ENCODE assay signal across 31 cellular contexts in genomic region chr2:9118383-9118960, GRCh38.
"Had no signal": no experiment of that assay in that cellular context is flagged by ENCODE, and none has a peak within 500 bp of the region (broad histone marks: within the 10 kb centered on the region; RNA-seq: fewer than 3 reads in every experiment).

No MANE protein-coding gene starts in this region.

- H3K27me3 ChIP-seq: ascending aorta, body of pancreas, Peyer's patch had no signal

- H3K36me3 Mint-ChIP-seq: activated CD4-positive, alpha-beta memory T cell treated with anti-CD3 and anti-CD28 coated beads for 36 hours; activated naive CD4-positive, alpha-beta T cell treated with anti-CD3 and anti-CD28 coated beads, Interleukin-2, amount 50 U/mL, for 72 hours had no signal

- DNase-seq: activated CD4-positive, alpha-beta memory T cell treated with anti-CD3 and anti-CD28 coated beads for 36 hours; activated CD4-positive, alpha-beta T cell treated with anti-CD3 and anti-CD28 coated beads, Interleukin-2, amount 10 ng/mL, durations not matched to agents 7 days and 5 days; activated CD4-positive, CD25-positive, alpha-beta regulatory T cell; activated CD8-positive, alpha-beta memory T cell treated with anti-CD3 and anti-CD28 coated beads for 24 hours; activated effector memory CD4-positive, alpha-beta T cell treated with anti-CD3 and anti-CD28 coated beads, Interleukin-2, amount 50 U/mL, for 16 hours; activated naive CD4-positive, alpha-beta T cell treated with Interleukin-2 at 50 U/mL for 16 hours; activated naive CD8-positive, alpha-beta T cell treated with anti-CD3 and anti-CD28 coated beads, Interleukin-2, amount 50 U/mL, for 24 hours; activated T-cell treated with anti-CD3 and anti-CD28 coated beads, Interleukin-2, amount 50 U/mL, for 4 hours; amniotic stem cell; body of pancreas; central memory CD4-positive, alpha-beta T cell; IMR-90; MM.1S; NCI-H1105; NCI-H1436 treated with DMSO at 0.1 percent for 48 hours; NCI-H187; NCI-H2081; NCI-H446; NCI-H524; Peyer's patch; SHP77; SW 1271 had no signal

- H3K36me3 ChIP-seq: ascending aorta, Peyer's patch had no signal

- ATAC-seq: activated naive CD4-positive, alpha-beta T cell treated with anti-CD3 and anti-CD28 coated beads, Interleukin-2, amount 50 U/mL, for 72 hours; activated naive CD8-positive, alpha-beta T cell treated with anti-CD3 and anti-CD28 coated beads, Interleukin-2, amount 50 U/mL, for 24 hours; activated T-cell treated with anti-CD3 and anti-CD28 coated beads, Interleukin-2, amount 50 U/mL, for 4 hours; body of pancreas had no signal

- FAIRE-seq: bronchial epithelial cell, TTC549 had no signal

- H3K9me3 Mint-ChIP-seq: activated CD4-positive, alpha-beta memory T cell treated with anti-CD3 and anti-CD28 coated beads for 36 hours; activated CD4-positive, alpha-beta T cell treated with anti-CD3 and anti-CD28 coated beads, Interleukin-2, amount 10 ng/mL, durations not matched to agents 7 days and 5 days; activated naive CD4-positive, alpha-beta T cell treated with anti-CD3 and anti-CD28 coated beads, Interleukin-2, amount 50 U/mL, for 72 hours; activated naive CD8-positive, alpha-beta T cell treated with anti-CD3 and anti-CD28 coated beads, Interleukin-2, amount 50 U/mL, for 24 hours; activated T-cell treated with anti-CD3 and anti-CD28 coated beads, Interleukin-2, amount 50 U/mL, for 4 hours; T-helper 1 cell treated with Interleukin-12 subunit alpha and Interleukin-12 subunit beta and Interleukin-4 antibody, amounts not matched to agents 30 μg/mL and 1 μg/mL, for 36 hours had no signal

- H3K9ac ChIP-seq: KMS-11 had no signal

- H3K4me3 Mint-ChIP-seq: activated CD4-positive, alpha-beta memory T cell treated with anti-CD3 and anti-CD28 coated beads for 36 hours; activated CD4-positive, alpha-beta T cell treated with anti-CD3 and anti-CD28 coated beads, Interleukin-2, amount 10 ng/mL, durations not matched to agents 7 days and 5 days; activated naive CD8-positive, alpha-beta T cell treated with anti-CD3 and anti-CD28 coated beads, Interleukin-2, amount 50 U/mL, for 24 hours; activated T-cell treated with anti-CD3 and anti-CD28 coated beads, Interleukin-2, amount 50 U/mL, for 4 hours; T-helper 1 cell treated with Interleukin-12 subunit alpha and Interleukin-12 subunit beta and Interleukin-4 antibody, amounts not matched to agents 30 μg/mL and 1 μg/mL, for 36 hours had no signal

- H3K4me2 ChIP-seq: KMS-11 had no signal

- H3K27me3 Mint-ChIP-seq: activated CD4-positive, alpha-beta T cell treated with anti-CD3 and anti-CD28 coated beads, Interleukin-2, amount 10 ng/mL, durations not matched to agents 7 days and 5 days had no signal

- H3K9me3 ChIP-seq: ascending aorta, body of pancreas, Peyer's patch had no signal

- H3K27ac ChIP-seq: ascending aorta, body of pancreas, KMS-11, Peyer's patch, RWPE1, SK-N-MC, VCaP had no signal

- H3K4me3 ChIP-seq: ascending aorta, body of pancreas, Peyer's patch, SK-N-MC had no signal

- H3K4me1 ChIP-seq: ascending aorta, body of pancreas, Peyer's patch had no signal

- H3K4me1 Mint-ChIP-seq: activated CD4-positive, alpha-beta T cell treated with anti-CD3 and anti-CD28 coated beads, Interleukin-2, amount 10 ng/mL, durations not matched to agents 7 days and 5 days; activated naive CD8-positive, alpha-beta T cell treated with anti-CD3 and anti-CD28 coated beads, Interleukin-2, amount 50 U/mL, for 24 hours had no signal

- H3K27ac Mint-ChIP-seq: activated CD4-positive, alpha-beta memory T cell treated with anti-CD3 and anti-CD28 coated beads for 36 hours; activated CD4-positive, alpha-beta T cell treated with anti-CD3 and anti-CD28 coated beads, Interleukin-2, amount 10 ng/mL, durations not matched to agents 7 days and 5 days; activated naive CD4-positive, alpha-beta T cell treated with anti-CD3 and anti-CD28 coated beads, Interleukin-2, amount 50 U/mL, for 72 hours; activated naive CD8-positive, alpha-beta T cell treated with anti-CD3 and anti-CD28 coated beads, Interleukin-2, amount 50 U/mL, for 24 hours; T-helper 1 cell treated with Interleukin-12 subunit alpha and Interleukin-12 subunit beta and Interleukin-4 antibody, amounts not matched to agents 30 μg/mL and 1 μg/mL, for 36 hours had no signal
